In the genomic region with DNA sequence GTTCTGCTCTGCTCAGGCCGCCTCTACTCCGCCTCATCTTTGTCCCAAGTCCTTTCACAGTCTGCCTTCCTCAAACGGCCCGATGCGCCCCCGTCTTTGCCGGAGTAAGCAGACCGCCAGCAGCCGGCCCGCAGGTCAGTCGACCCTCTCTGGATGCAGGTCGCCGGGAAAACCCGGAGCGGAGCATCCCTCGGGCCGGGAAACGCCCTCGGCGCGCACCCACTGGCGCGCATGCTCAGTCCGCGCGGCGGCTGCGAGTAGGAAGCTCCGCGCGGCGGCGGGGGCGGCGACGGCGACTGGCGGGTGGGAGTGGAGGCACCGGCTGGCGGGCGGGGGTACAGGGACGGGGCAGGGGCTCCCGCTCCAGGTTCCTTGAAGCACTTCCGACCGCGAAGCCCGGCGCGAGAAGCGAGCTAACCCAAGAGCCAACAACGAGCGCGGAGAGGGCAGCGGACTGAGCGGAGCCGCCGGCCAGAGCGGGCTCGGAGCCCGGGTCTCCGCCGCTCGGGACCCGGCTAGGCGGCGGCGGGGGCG, we compare ENCODE assay signal across 1 cellular context.
TF ChIP-seq lines count a peak whose summit lies in the region.

Gene LRRC1, plus strand, starts transcription at position 286 of the 534 bp plus-strand sequence. CDS start 252 bp downstream, outside the sequence.

TF ChIP-seq in HepG2, 621 proteins besides CTCF, POLR2A, EP300 and RAD21 (continued from another document and continues in another):
- TF ChIP-seq ZNF3 (CRISPR knock-in tag; IDR thresholded peaks at IDR 0.05) (0 out of 2 replicates have a peak, but pooled peaks have one; percentile 21), BCL6 (CRISPR knock-in tag; IDR thresholded peaks at IDR 0.05) (peak; percentile 75), BCL3 (CRISPR knock-in tag; IDR thresholded peaks at IDR 0.05) (no peak; the same call in 1 of the 2 replicates), ZBTB21 (CRISPR knock-in tag; IDR thresholded peaks at IDR 0.05) (no peak), ZNF296 (CRISPR knock-in tag; conservative IDR thresholded peaks at IDR 0.05) (no peak), ZNF883 (CRISPR knock-in tag; IDR thresholded peaks at IDR 0.05; ENCODE audit: not compliant biosample characterization) (no peak), MBNL3 (CRISPR knock-in tag; conservative IDR thresholded peaks at IDR 0.05) (no peak), SIN3A (IDR thresholded peaks at IDR 0.05; ENCODE audit: borderline replicate concordance, low read depth, low read length) (peak; percentile 59; the same call in 1 of the 2 replicates), FOSL1 (CRISPR knock-in tag; IDR thresholded peaks at IDR 0.05; ENCODE audit: borderline replicate concordance) (no peak), TP53 (CRISPR knock-in tag; conservative IDR thresholded peaks at IDR 0.05) (no peak), SMARCE1 (IDR thresholded peaks at IDR 0.05; ENCODE audit: borderline replicate concordance) (no peak), HES4 (CRISPR knock-in tag; IDR thresholded peaks at IDR 0.05; ENCODE audit: borderline replicate concordance) (peak; percentile 95), PRDM15 (CRISPR knock-in tag; IDR thresholded peaks at IDR 0.05) (peak; percentile 99), TBX3 (IDR thresholded peaks at IDR 0.05; ENCODE audit: borderline replicate concordance) (no peak), ZNF841 (CRISPR knock-in tag; IDR thresholded peaks at IDR 0.05; ENCODE audit: borderline replicate concordance) (no peak), NFIB (CRISPR knock-in tag; IDR thresholded peaks at IDR 0.05; ENCODE audit: borderline replicate concordance) (no peak), TRIM24 (CRISPR knock-in tag; IDR thresholded peaks at IDR 0.05) (no peak), MATR3 (CRISPR knock-in tag; IDR thresholded peaks at IDR 0.05) (no peak), HOXA9 (CRISPR knock-in tag; IDR thresholded peaks at IDR 0.05; ENCODE audit: borderline replicate concordance) (peak; percentile 93), CHD2 (IDR thresholded peaks at IDR 0.05; ENCODE audit: low read depth, low read length) (no peak; the same call in 1 of the 2 replicates), IRX3 (CRISPR knock-in tag; IDR thresholded peaks at IDR 0.05; ENCODE audit: borderline replicate concordance, low read depth) (no peak; the same call in 1 of the 2 replicates), ZNF850 (CRISPR knock-in tag; conservative IDR thresholded peaks at IDR 0.05) (no peak; the same call in 1 of the 2 replicates), ZSCAN25 (CRISPR knock-in tag; IDR thresholded peaks at IDR 0.05) (no peak), MAFG (CRISPR knock-in tag; IDR thresholded peaks at IDR 0.05) (no peak), ZNF501 (CRISPR knock-in tag; IDR thresholded peaks at IDR 0.05) (peak; percentile 95), RCOR2 (CRISPR knock-in tag; IDR thresholded peaks at IDR 0.05) (no peak), HMGA1 (CRISPR knock-in tag; conservative IDR thresholded peaks at IDR 0.05) (no peak), FOXK1 (CRISPR knock-in tag; IDR thresholded peaks at IDR 0.05; ENCODE audit: borderline replicate concordance, low read depth) (no peak; the same call in 1 of the 2 replicates)
- TF ChIP-seq, protein P1, sequence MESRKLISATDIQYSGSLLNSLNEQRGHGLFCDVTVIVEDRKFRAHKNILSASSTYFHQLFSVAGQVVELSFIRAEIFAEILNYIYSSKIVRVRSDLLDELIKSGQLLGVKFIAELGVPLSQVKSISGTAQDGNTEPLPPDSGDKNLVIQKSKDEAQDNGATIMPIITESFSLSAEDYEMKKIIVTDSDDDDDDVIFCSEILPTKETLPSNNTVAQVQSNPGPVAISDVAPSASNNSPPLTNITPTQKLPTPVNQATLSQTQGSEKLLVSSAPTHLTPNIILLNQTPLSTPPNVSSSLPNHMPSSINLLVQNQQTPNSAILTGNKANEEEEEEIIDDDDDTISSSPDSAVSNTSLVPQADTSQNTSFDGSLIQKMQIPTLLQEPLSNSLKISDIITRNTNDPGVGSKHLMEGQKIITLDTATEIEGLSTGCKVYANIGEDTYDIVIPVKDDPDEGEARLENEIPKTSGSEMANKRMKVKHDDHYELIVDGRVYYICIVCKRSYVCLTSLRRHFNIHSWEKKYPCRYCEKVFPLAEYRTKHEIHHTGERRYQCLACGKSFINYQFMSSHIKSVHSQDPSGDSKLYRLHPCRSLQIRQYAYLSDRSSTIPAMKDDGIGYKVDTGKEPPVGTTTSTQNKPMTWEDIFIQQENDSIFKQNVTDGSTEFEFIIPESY (CRISPR knock-in tag; IDR thresholded peaks at IDR 0.05), result peak; percentile 14; the same call in 1 of the 2 replicates
- TF ChIP-seq, protein P2, sequence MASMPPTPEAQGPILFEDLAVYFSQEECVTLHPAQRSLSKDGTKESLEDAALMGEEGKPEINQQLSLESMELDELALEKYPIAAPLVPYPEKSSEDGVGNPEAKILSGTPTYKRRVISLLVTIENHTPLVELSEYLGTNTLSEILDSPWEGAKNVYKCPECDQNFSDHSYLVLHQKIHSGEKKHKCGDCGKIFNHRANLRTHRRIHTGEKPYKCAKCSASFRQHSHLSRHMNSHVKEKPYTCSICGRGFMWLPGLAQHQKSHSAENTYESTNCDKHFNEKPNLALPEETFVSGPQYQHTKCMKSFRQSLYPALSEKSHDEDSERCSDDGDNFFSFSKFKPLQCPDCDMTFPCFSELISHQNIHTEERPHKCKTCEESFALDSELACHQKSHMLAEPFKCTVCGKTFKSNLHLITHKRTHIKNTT (CRISPR knock-in tag; IDR thresholded peaks at IDR 0.05), result no peak
- TF ChIP-seq, protein P3, sequence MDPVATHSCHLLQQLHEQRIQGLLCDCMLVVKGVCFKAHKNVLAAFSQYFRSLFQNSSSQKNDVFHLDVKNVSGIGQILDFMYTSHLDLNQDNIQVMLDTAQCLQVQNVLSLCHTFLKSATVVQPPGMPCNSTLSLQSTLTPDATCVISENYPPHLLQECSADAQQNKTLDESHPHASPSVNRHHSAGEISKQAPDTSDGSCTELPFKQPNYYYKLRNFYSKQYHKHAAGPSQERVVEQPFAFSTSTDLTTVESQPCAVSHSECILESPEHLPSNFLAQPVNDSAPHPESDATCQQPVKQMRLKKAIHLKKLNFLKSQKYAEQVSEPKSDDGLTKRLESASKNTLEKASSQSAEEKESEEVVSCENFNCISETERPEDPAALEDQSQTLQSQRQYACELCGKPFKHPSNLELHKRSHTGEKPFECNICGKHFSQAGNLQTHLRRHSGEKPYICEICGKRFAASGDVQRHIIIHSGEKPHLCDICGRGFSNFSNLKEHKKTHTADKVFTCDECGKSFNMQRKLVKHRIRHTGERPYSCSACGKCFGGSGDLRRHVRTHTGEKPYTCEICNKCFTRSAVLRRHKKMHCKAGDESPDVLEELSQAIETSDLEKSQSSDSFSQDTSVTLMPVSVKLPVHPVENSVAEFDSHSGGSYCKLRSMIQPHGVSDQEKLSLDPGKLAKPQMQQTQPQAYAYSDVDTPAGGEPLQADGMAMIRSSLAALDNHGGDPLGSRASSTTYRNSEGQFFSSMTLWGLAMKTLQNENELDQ (CRISPR knock-in tag; IDR thresholded peaks at IDR 0.05; ENCODE audit: borderline replicate concordance), result no peak; the same call in 1 of the 2 replicates
- TF ChIP-seq, protein P4, sequence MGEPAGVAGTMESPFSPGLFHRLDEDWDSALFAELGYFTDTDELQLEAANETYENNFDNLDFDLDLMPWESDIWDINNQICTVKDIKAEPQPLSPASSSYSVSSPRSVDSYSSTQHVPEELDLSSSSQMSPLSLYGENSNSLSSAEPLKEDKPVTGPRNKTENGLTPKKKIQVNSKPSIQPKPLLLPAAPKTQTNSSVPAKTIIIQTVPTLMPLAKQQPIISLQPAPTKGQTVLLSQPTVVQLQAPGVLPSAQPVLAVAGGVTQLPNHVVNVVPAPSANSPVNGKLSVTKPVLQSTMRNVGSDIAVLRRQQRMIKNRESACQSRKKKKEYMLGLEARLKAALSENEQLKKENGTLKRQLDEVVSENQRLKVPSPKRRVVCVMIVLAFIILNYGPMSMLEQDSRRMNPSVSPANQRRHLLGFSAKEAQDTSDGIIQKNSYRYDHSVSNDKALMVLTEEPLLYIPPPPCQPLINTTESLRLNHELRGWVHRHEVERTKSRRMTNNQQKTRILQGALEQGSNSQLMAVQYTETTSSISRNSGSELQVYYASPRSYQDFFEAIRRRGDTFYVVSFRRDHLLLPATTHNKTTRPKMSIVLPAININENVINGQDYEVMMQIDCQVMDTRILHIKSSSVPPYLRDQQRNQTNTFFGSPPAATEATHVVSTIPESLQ (CRISPR knock-in tag; conservative IDR thresholded peaks at IDR 0.05), result no peak
- TF ChIP-seq, protein P5, sequence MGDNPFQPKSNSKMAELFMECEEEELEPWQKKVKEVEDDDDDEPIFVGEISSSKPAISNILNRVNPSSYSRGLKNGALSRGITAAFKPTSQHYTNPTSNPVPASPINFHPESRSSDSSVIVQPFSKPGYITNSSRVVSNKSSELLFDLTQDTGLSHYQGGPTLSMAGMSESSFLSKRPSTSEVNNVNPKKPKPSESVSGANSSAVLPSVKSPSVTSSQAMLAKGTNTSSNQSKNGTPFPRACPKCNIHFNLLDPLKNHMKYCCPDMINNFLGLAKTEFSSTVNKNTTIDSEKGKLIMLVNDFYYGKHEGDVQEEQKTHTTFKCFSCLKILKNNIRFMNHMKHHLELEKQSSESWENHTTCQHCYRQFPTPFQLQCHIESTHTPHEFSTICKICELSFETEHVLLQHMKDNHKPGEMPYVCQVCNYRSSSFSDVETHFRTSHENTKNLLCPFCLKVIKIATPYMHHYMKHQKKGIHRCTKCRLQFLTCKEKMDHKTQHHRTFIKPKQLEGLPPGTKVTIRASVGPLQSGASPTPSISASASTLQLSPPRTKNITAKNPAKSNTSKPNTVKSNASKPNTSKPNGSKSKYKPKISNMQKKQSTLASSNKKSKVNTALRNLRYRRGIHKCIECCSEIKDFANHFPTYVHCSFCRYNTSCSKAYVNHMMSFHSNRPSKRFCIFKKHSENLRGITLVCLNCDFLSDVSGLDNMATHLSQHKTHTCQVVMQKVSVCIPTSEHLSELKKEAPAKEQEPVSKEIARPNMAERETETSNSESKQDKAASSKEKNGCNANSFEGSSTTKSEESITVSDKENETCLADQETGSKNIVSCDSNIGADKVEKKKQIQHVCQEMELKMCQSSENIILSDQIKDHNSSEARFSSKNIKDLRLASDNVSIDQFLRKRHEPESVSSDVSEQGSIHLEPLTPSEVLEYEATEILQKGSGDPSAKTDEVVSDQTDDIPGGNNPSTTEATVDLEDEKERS (CRISPR knock-in tag; IDR thresholded peaks at IDR 0.05), result no peak
